In genomic region chr4:25861951-25862410, GRCh38 we compare ENCODE assay signal across 1 cellular context.
TF ChIP-seq lines count a peak whose summit lies in the region.

No MANE protein-coding gene starts in this region.

TF ChIP-seq in K562, 482 proteins besides CTCF, POLR2A, EP300 and RAD21 (continued from another document):
- TF ChIP-seq AFF1 (IDR thresholded peaks at IDR 0.05; ENCODE audit: low read depth in 1 of 2, partially characterized antibody in 2 of 2) (peak in 1 of 2 experiments; percentile 31), KDM5B (IDR thresholded peaks at IDR 0.05; ENCODE audit: insufficient replicate concordance, low read depth, low read length) (peak; percentile 11), NKRF (IDR thresholded peaks at IDR 0.05; ENCODE audit: borderline replicate concordance) (no peak), FOXJ3 (CRISPR knock-in tag; IDR thresholded peaks at IDR 0.05) (no peak), CHCHD3 (CRISPR knock-in tag; IDR thresholded peaks at IDR 0.05) (no peak), POLR2G (IDR thresholded peaks at IDR 0.05; ENCODE audit: low read depth, low read length) (peak; percentile 36), ZNF830 (CRISPR knock-in tag; IDR thresholded peaks at IDR 0.05) (no peak), KLF6 (CRISPR knock-in tag; IDR thresholded peaks at IDR 0.05; ENCODE audit: borderline replicate concordance) (no peak), HMG20B (CRISPR knock-in tag; IDR thresholded peaks at IDR 0.05) (no peak), ZFP30 (CRISPR knock-in tag; IDR thresholded peaks at IDR 0.05; ENCODE audit: borderline replicate concordance) (no peak), ETV1 (tag; conservative IDR thresholded peaks at IDR 0.05; ENCODE audit: low read depth) (0 out of 2 replicates have a peak, but pooled peaks have one; percentile 10), EWSR1 (IDR thresholded peaks at IDR 0.05; ENCODE audit: borderline replicate concordance, low read depth, partially characterized antibody) (no peak), TCFL5 (CRISPR knock-in tag; conservative IDR thresholded peaks at IDR 0.05) (no peak), TAF9B (IDR thresholded peaks at IDR 0.05; ENCODE audit: partially characterized antibody) (no peak), HMGN3 (IDR thresholded peaks at IDR 0.05; ENCODE audit: borderline replicate concordance, extremely low read depth, insufficient read length, low read depth, low read length) (peak; percentile 36), SAP30 (IDR thresholded peaks at IDR 0.05; ENCODE audit: borderline replicate concordance, insufficient read depth, low read depth, low read length, poor library complexity, severe bottlenecking) (peak; percentile 45), ZNF740 (CRISPR knock-in tag; IDR thresholded peaks at IDR 0.05) (0 out of 2 replicates have a peak, but pooled peaks have one; percentile 17), ZNF740 (tag; IDR thresholded peaks at IDR 0.05) (peak in 1 of 2 experiments; percentile 64; a peak in 2 of 4 replicates), CBFA2T3 (IDR thresholded peaks at IDR 0.05) (no peak), SIX5 (IDR thresholded peaks at IDR 0.05; ENCODE audit: borderline replicate concordance in 1 of 2, insufficient read depth in 1 of 2, low read depth in 1 of 2, low read length in 2 of 2) (no peak), RBFOX2 (IDR thresholded peaks at IDR 0.05; ENCODE audit: low read depth, low read length) (peak; percentile 68; the same call in 1 of the 2 replicates), ARHGAP35 (IDR thresholded peaks at IDR 0.05; ENCODE audit: partially characterized antibody) (peak; percentile 4), E4F1 (CRISPR knock-in tag; IDR thresholded peaks at IDR 0.05; ENCODE audit: borderline replicate concordance) (no peak), HMBOX1 (IDR thresholded peaks at IDR 0.05) (0 out of 2 replicates have a peak, but pooled peaks have one; percentile 21), FOXK2 (conservative IDR thresholded peaks at IDR 0.05 in 1 of 2, IDR thresholded peaks at IDR 0.05 in 1 of 2; ENCODE audit: low read depth in 2 of 2) (no peak), E2F5 (CRISPR knock-in tag; IDR thresholded peaks at IDR 0.05) (no peak)
